In the genomic region with DNA sequence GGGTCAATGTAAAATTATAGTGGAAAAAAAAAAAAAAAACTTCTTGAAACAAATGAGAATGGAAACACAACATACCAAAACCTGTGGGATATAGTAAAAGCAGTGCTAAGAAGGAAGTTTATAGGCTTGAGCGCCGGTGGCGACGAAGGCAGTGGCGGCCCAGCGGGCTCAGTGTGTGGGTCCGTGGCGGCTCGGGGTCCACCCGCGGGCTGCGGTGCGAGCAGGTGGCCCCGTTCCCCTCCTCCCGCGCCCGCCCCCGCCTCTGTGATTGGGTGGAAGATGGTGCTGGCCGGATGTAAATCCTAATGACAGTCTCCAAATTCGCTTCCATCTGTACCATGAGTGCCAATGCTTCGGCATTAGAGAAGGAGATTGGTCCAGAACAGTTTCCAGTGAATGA, we compare ENCODE assay signal across 27 cellular contexts. TPM values are rescaled to one million over a fixed set of nuclear protein-coding genes. Genes with fewer than 3 reads are reported as not detected.
"Had no signal": no experiment of that assay in that cellular context is flagged by ENCODE, and none has a peak within 500 bp of the region (broad histone marks: within the 10 kb centered on the region; RNA-seq: fewer than 3 reads in every experiment).

No MANE protein-coding gene starts in this region.

- H3K36me3 ChIP-seq: suprapubic skin, thoracic aorta, thyroid gland, tibial artery, tibial nerve, transverse colon, upper lobe of right lung, uterus, vagina had no signal

- H3K4me3 ChIP-seq: stomach, suprapubic skin, testis, thoracic aorta, thyroid gland, tibial artery, tibial nerve, transverse colon, upper lobe of left lung, upper lobe of right lung, uterus, vagina had no signal

- DNase-seq: stimulated activated CD4-positive, alpha-beta T cell treated with anti-CD3 and anti-CD28 coated beads, Interleukin-2, amount 100 ng/mL, for 48 hours; stimulated activated CD4-positive, alpha-beta T cell treated with anti-CD3 and anti-CD28 coated beads, Interleukin-4, amount 100 ng/mL, for 1 hour; stimulated activated CD4-positive, alpha-beta T cell treated with anti-CD3 and anti-CD28 coated beads, Interleukin-4, amount 100 ng/mL, for 24 hours; stimulated activated CD4-positive, alpha-beta T cell treated with anti-CD3 and anti-CD28 coated beads, Interleukin-4, amount 100 ng/mL, for 4 hours; stimulated activated CD8-positive, alpha-beta memory T cell treated with anti-CD3 and anti-CD28 coated beads, Interleukin-4, amount 100 ng/mL, for 48 hours; stimulated activated naive B cell treated with anti-CD40 and anti-IgM and Interleukin-4, amounts not matched to agents 10 μg/mL and 1 μg/mL and 100 μg/mL, for 72 hours; stimulated activated naive CD4-positive, alpha-beta T cell; stimulated activated naive CD4-positive, alpha-beta T cell treated with Interleukin-2 at 50 U/mL for 16 hours; stimulated activated naive CD8-positive, alpha-beta T cell treated with anti-CD3 and anti-CD28 coated beads, Interleukin-15, amount 100 ng/mL, for 72 hours; stimulated activated naive CD8-positive, alpha-beta T cell treated with anti-CD3 and anti-CD28 coated beads, Interleukin-15, Interleukin-2, amounts not matched to agents 100 U/mL and 50 U/mL, for 24 hours; stomach; substantia nigra; testis; thyroid gland; tibial artery; transverse colon; trophoblast cell; upper lobe of right lung; uterus had no signal

- H3K27me3 ChIP-seq: stomach, suprapubic skin, testis, thyroid gland, tibial artery, tibial nerve, transverse colon, upper lobe of left lung, upper lobe of right lung, uterus, vagina had no signal

RNA-seq across cellular contexts. Expression of gene TLX3, which starts 57.5 kb away (rescaled TPM):
- total RNA-seq: stomach, subcutaneous adipose tissue, suprapubic skin, temporal lobe, testis, thoracic aorta, thyroid gland, tibial nerve, transverse colon, upper lobe of left lung, upper lobe of right lung, ureter, uterus, vagina had no signal
